Comparison of ENCODE assay signal across 12 cellular contexts in the genomic region with DNA sequence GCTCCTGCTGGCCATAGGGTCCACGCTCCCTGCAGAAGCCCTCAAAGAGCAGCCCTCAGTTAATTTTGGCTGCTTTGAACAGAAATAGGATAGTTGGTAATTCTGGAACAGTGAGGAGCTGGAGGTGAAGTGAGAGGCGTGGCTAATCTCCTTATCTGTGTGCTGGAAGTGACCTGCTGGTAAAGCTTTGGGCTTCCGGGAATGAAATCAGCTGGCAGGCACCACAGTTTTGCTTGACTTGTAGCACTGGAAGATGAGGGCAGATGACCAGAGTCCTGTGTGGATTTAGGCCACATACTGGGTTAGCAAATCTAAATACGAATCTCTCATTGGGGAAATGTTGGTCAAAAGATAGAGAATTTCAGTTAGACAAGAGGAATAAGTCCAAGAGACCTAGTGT. TPM values are rescaled to one million over a fixed set of nuclear protein-coding genes. Genes with fewer than 3 reads are reported as not detected.
A peak's percentile ranks its signal among the peaks of the same experiment; 100 is the strongest.
DNase-seq lines count a peak whose midpoint lies in the region; ATAC-seq, FAIRE-seq and TF ChIP-seq lines count a peak whose summit lies in the region.
"Had no signal": no experiment of that assay in that cellular context is flagged by ENCODE, and none has a peak within 500 bp of the region (broad histone marks: within the 10 kb centered on the region; RNA-seq: fewer than 3 reads in every experiment).

No MANE protein-coding gene starts in this region.

- no peak overlapping the region for H2BK5ac ChIP-seq in H9 (ENCODE audit: insufficient read length, low read length)

- H2BK15ac ChIP-seq in H9 (ENCODE audit: low read depth, low read length), result no peak overlapping the region

- H2BK12ac ChIP-seq in H9 (ENCODE audit: insufficient read length, low read depth, low read length), result no peak overlapping the region

- H3K36me3 Mint-ChIP-seq in H9 (ENCODE audit: insufficient read depth in 1 of 3, low read depth in 3 of 3), result peaks cover 0 to 2% (median 0%) of the 10 kb centered on the region in 3 experiments; a peak in 1 of 7 replicates
- H3K36me3 Mint-ChIP-seq: activated naive CD4-positive, alpha-beta T cell treated with anti-CD3 and anti-CD28 coated beads, Interleukin-2, amount 50 U/mL, for 72 hours had no signal

- H3K4ac ChIP-seq in H9 (ENCODE audit: low read depth, low read length), result no peak overlapping the region

- no peak for TF ChIP-seq EP300 in GM12878 (IDR thresholded peaks at IDR 0.05; ENCODE audit: borderline replicate concordance in 1 of 2, control insufficient read depth in 1 of 2, low read depth in 2 of 2, low read length in 2 of 2)

- no CpG with 5 or more reads among the region's 4 CpGs for WGBS in H9 (ENCODE audit: extremely low coverage, insufficient read length, low lambda C conversion rate)
- WGBS in GM12878 (ENCODE audit: insufficient coverage, insufficient replicate concordance, low lambda C conversion rate, missing lambda C conversion rate), result 100% methylated on average over 4 of the region's 4 CpGs
- 48 to 50% methylated on average over 4 of the region's 4 CpGs for WGBS in heart right ventricle, 2 donors

- no peak overlapping the region for H2AFZ ChIP-seq in H9 (ENCODE audit: low read length)
- H2AFZ ChIP-seq in GM12878 (ENCODE audit: control insufficient read depth, low read depth, low read length), result no peak overlapping the region

- H3K18ac ChIP-seq in H9 (ENCODE audit: insufficient read length, low read depth, low read length), result no peak overlapping the region

- no peak overlapping the region for H3K56ac ChIP-seq in H9 (ENCODE audit: insufficient read length, low read depth, low read length)

- H3K27me3 ChIP-seq in H9 (ENCODE audit: insufficient read depth, low read length) (no peaks in the 10 kb centered on the region), GM12878 (replicated peaks in 1 of 2; ENCODE audit: control insufficient read depth in 2 of 2, insufficient read depth in 2 of 2, low read length in 1 of 2) (no peaks in the 10 kb centered on the region), heart right ventricle (no peaks in the 10 kb centered on the region)
- H3K27me3 ChIP-seq: cardiac muscle cell, suprapubic skin had no signal

- ATAC-seq in GM12878, result no peak
- peak in 5 of 8 donors; percentile 15 to 47 (median 25) for ATAC-seq in heart right ventricle
- no peak for ATAC-seq in HG03469 (IDR thresholded peaks at IDR 0.05; ENCODE audit: unreplicated experiment)
- ATAC-seq in HG02852 (IDR thresholded peaks at IDR 0.05; ENCODE audit: unreplicated experiment), result no peak

- H3K9me3 Mint-ChIP-seq in H9, result no peaks in the 10 kb centered on the region; a peak in 1 of 5 replicates
- H3K9me3 Mint-ChIP-seq: activated naive CD4-positive, alpha-beta T cell treated with anti-CD3 and anti-CD28 coated beads, Interleukin-2, amount 50 U/mL, for 72 hours had no signal

- no peak overlapping the region for H3K4me3 ChIP-seq in GM12878
- no peak overlapping the region for H3K4me3 ChIP-seq in heart right ventricle
- H3K4me3 ChIP-seq: cardiac muscle cell, skin epidermis, suprapubic skin had no signal

- no peak overlapping the region for H4K91ac ChIP-seq in H9 (ENCODE audit: insufficient read length, low read depth, low read length)

- CTCF ChIA-PET in GM12878 (lab: Yijun Ruan, JAX), result interaction anchor here (1.2 kb wide), 2 partner anchors 9 to 37 kb away, joined by 3 read pairs; no protein-coding TSS in a partner anchor

- H3K79me1 ChIP-seq in H9 (ENCODE audit: insufficient read depth, low read depth, low read length, poor library complexity, severe bottlenecking), result no peaks in the 10 kb centered on the region

- RAD21 ChIA-PET in GM12878 (lab: Charles Lee; ENCODE audit: unreplicated experiment), result no interaction called here

- H3K4me3 Mint-ChIP-seq in H9, result no peak overlapping the region

- H3K23me2 ChIP-seq in H9 (ENCODE audit: insufficient read length, low read depth, low read length, poor library complexity, severe bottlenecking), result no peaks in the 10 kb centered on the region

- DNase-seq in H9 (peak; percentile 22), GM12878 (ENCODE audit: low read depth, low spot score) (no peak), heart right ventricle (no peak), posterior vena cava (ENCODE audit: low spot score) (peak; percentile 67), NCI-H1930 (lab: John Stamatoyannopoulos, UW) (no peak), urothelium cell line (ENCODE audit: low spot score) (no peak)

- SMC1A ChIA-PET in GM12878 (lab: Charles Lee; ENCODE audit: uncharacterized antibody, unreplicated experiment), result interaction anchor here (0.9 to 1.2 kb wide), 2 partner anchors 14 to 16 kb away, joined by 3 read pairs; no protein-coding TSS in a partner anchor

- no peak for TF ChIP-seq POLR2A in GM12878 (IDR thresholded peaks at IDR 0.05; ENCODE audit: low read depth, low read length)

- H2AK5ac ChIP-seq in H9 (ENCODE audit: insufficient read length, low read length), result no peak overlapping the region

- no peak overlapping the region for H4K5ac ChIP-seq in H9 (ENCODE audit: insufficient read length, low read depth, low read length)

- no peaks in the 10 kb centered on the region for H4K20me1 ChIP-seq in H9 (ENCODE audit: control insufficient read depth, insufficient read depth, insufficient read length)
- no peaks in the 10 kb centered on the region for H4K20me1 ChIP-seq in GM12878 (ENCODE audit: control insufficient read depth, insufficient read depth)

- TF ChIP-seq CTCF in H9 (conservative IDR thresholded peaks at IDR 0.05), result no peak
- TF ChIP-seq CTCF in GM12878 (IDR thresholded peaks at IDR 0.05 in 2 of 3, conservative IDR thresholded peaks at IDR 0.05 in 1 of 3; ENCODE audit: control insufficient read depth in 2 of 3, extremely low read depth in 1 of 3, insufficient read depth in 1 of 3, low read depth in 3 of 3, low read length in 3 of 3), result no peak
- TF ChIP-seq CTCF in heart right ventricle (IDR thresholded peaks at IDR 0.05), result no peak

- no peak overlapping the region for H3K4me2 ChIP-seq in H9 (ENCODE audit: insufficient read depth, insufficient read length, low read length)
- no peak overlapping the region for H3K4me2 ChIP-seq in GM12878 (ENCODE audit: control insufficient read depth, insufficient read depth)

- no peak overlapping the region for H3K14ac ChIP-seq in H9 (ENCODE audit: insufficient read depth, low read length)

- no TSS peak for BruUV-seq in GM12878 (replicated peaks; lab: Mats Ljungman, UMichigan)

- no peak overlapping the region for H3T11ph ChIP-seq in H9 (ENCODE audit: low read length)

- H2BK20ac ChIP-seq in H9 (ENCODE audit: low read depth, low read length, poor library complexity, severe bottlenecking), result no peak overlapping the region

- no peak overlapping the region for H2BK120ac ChIP-seq in H9 (ENCODE audit: low read depth, low read length, poor library complexity, severe bottlenecking)

- peak; percentile 41 for FAIRE-seq in GM12878 (lab: Jason Lieb, UNC)
- no peak for FAIRE-seq in urothelium cell line (lab: Jason Lieb, UNC)

- in situ Hi-C loops in GM12878 (cut with MboI), result no loop called here

- H3K79me2 ChIP-seq in H9 (ENCODE audit: insufficient read depth, low read length) (no peaks in the 10 kb centered on the region), GM12878 (ENCODE audit: control insufficient read depth, insufficient read depth, low read length) (no peaks in the 10 kb centered on the region)

- no peak overlapping the region for H3K23ac ChIP-seq in H9 (ENCODE audit: insufficient read length, low read depth, low read length)

- TF ChIP-seq RAD21 in GM12878 (IDR thresholded peaks at IDR 0.05; ENCODE audit: insufficient read depth, low read depth, low read length), result no peak

- intact Hi-C loops in GM12878 (cut with micrococcal nuclease; ENCODE audit: unreplicated experiment), result no loop called here
- intact Hi-C loops in heart right ventricle (cut with DNase I), result loop anchor here in 7 of 10 donors (5.0 to 10.0 kb wide), 3 partner anchors 161 to 388 kb away; no protein-coding TSS in a partner anchor
- intact Hi-C loops in posterior vena cava (cut with DNase I), result loop anchor here in 1 of 2 donors (10.0 kb wide), 1 partner anchor 161 kb away; no protein-coding TSS in a partner anchor

- H3K27ac Mint-ChIP-seq in H9, result no peak overlapping the region
- H3K27ac Mint-ChIP-seq: activated naive CD4-positive, alpha-beta T cell treated with anti-CD3 and anti-CD28 coated beads, Interleukin-2, amount 50 U/mL, for 72 hours had no signal

- H3K27ac ChIP-seq in H9 (ENCODE audit: insufficient read length, low read depth, low read length) (no peak overlapping the region), GM12878 (ENCODE audit: control insufficient read depth, insufficient read depth) (no peak overlapping the region), heart right ventricle (peak overlapping the region in 6 of 10 donors; percentile 13 to 66 (median 42))
- H3K27ac ChIP-seq: cardiac muscle cell, suprapubic skin had no signal

- H3K9me3 ChIP-seq in H9 (ENCODE audit: control insufficient read depth, low read depth, low read length) (no peaks in the 10 kb centered on the region), GM12878 (replicated peaks; ENCODE audit: control insufficient read depth, insufficient read depth, low read length) (no peaks in the 10 kb centered on the region), heart right ventricle (no peaks in the 10 kb centered on the region)
- H3K9me3 ChIP-seq: suprapubic skin had no signal

- H3K9ac ChIP-seq in H9 (ENCODE audit: extremely low read depth, insufficient read length, low read length), result no peak overlapping the region
- no peak overlapping the region for H3K9ac ChIP-seq in GM12878 (ENCODE audit: control insufficient read depth, insufficient read depth, low read length)

- H3K4me1 ChIP-seq in H9 (ENCODE audit: insufficient read depth, low read length), result no peaks in the 10 kb centered on the region
- no peaks in the 10 kb centered on the region for H3K4me1 ChIP-seq in GM12878 (ENCODE audit: control insufficient read depth, insufficient read depth, low read length)
- peaks cover 16 to 62% (median 39%) of the 10 kb centered on the region in 9 donors for H3K4me1 ChIP-seq in heart right ventricle

- no peak overlapping the region for H4K8ac ChIP-seq in H9 (replicated peaks; ENCODE audit: insufficient read length, low read depth, low read length)

- no peaks in the 10 kb centered on the region; a peak in 2 of 4 replicates for H3K36me3 ChIP-seq in GM12878 (ENCODE audit: control insufficient read depth in 2 of 2, insufficient read depth in 2 of 2, low read length in 1 of 2)
- H3K36me3 ChIP-seq in heart right ventricle, result peaks cover 0 to 13% (median 0%) of the 10 kb centered on the region in 9 donors
- H3K36me3 ChIP-seq: cardiac muscle cell had no signal

- peaks cover 30% of the 10 kb centered on the region for H3K27me3 Mint-ChIP-seq in H9 (ENCODE audit: low read depth)

- H3K4me1 Mint-ChIP-seq in H9, result peaks cover 19 to 23% of the 10 kb centered on the region in 2 experiments

- POLR2A ChIA-PET in GM12878 (lab: Charles Lee), result no interaction called here

RNA-seq across cellular contexts. Expression of gene ATP6V0E2, which starts 10.2 kb away (rescaled TPM):
- 19.0 and 20.0 TPM in 2 replicates for total RNA-seq in H9 (2021)
- 16.9 and 18.7 TPM in 2 replicates for total RNA-seq in GM12878 (2013; cell fraction: nucleolus; rRNA removed)
- 30.8 and 37.5 TPM in 2 replicates for total RNA-seq in GM12878 (2014; rRNA removed)
- total RNA-seq in GM12878 (2014; rRNA removed; fragmentation: Illumina TruSeq; extraction: Trizol), result 14.1 and 16.3 TPM in 2 replicates
- total RNA-seq in GM12878 (2021), result 33.2 and 37.0 TPM in 2 replicates
- polyA plus RNA-seq in GM12878 (2011; ENCODE audit: low read depth), result 7.2 TPM
- polyA plus RNA-seq in GM12878 (2011; rRNA removed), result 6.6 and 11.4 TPM in 2 replicates
- 30.1 and 36.5 TPM in 2 replicates for polyA plus RNA-seq in GM12878 (2011; cell fraction: cytosol; rRNA removed)
- polyA plus RNA-seq in GM12878 (2011; cell fraction: nucleus; rRNA removed), result 53.6 and 72.8 TPM in 2 replicates
- polyA plus RNA-seq in GM12878 (2012), result 15.1 and 21.7 TPM in 2 replicates
- 8.7 and 18.3 TPM in 2 replicates for polyA plus RNA-seq in GM12878 (2014; fragmentation: Illumina TruSeq; extraction: Trizol)
- 1 to 10 TPM; 1.5 to 1.8 TPM for polyA plus RNA-seq in GM12878 (2014; fragmentation: Nextera tagmentation; extraction: Ambion mirVana)
- polyA plus RNA-seq in GM12878 (2014; rRNA removed), result 39.3 and 42.9 TPM in 2 replicates
- polyA plus RNA-seq in GM12878 (2016; fragmentation: Nextera tagmentation; extraction: Ambion mirVana), result 10 to 100 TPM; 51.0 to 54.7 TPM
- polyA minus RNA-seq in GM12878 (2011; rRNA and poly(A)+ RNA removed), result 6.5 and 13.9 TPM in 2 replicates
- polyA minus RNA-seq in GM12878 (2011; cell fraction: cytosol; rRNA and poly(A)+ RNA removed), result 8.4 and 16.0 TPM in 2 replicates
- 10.8 and 14.8 TPM in 2 replicates for polyA minus RNA-seq in GM12878 (2011; cell fraction: nucleus; rRNA and poly(A)+ RNA removed)
- total RNA-seq in heart right ventricle, result 100 to 1,000 TPM in 5 of 10 donors, 10 to 100 TPM in 5; 69.2 to 119 (median 96.7) TPM
- 10 to 100 TPM; 27.5 to 46.5 TPM for polyA plus RNA-seq in heart right ventricle
- 10 to 100 TPM; 13.0 to 13.2 TPM for total RNA-seq in posterior vena cava

RNA-seq across cellular contexts. Expression of gene ZNF862, which starts 45.8 kb away (rescaled TPM):
- 1.3 and 1.9 TPM in 2 replicates for total RNA-seq in H9 (2021)
- 22.3 and 23.9 TPM in 2 replicates for total RNA-seq in GM12878 (2013; cell fraction: nucleolus; rRNA removed)
- total RNA-seq in GM12878 (2014; rRNA removed), result 3.2 and 3.6 TPM in 2 replicates
- total RNA-seq in GM12878 (2014; rRNA removed; fragmentation: Illumina TruSeq; extraction: Trizol), result 3.3 and 4.0 TPM in 2 replicates
- 6.3 and 7.8 TPM in 2 replicates for total RNA-seq in GM12878 (2021)
- polyA plus RNA-seq in GM12878 (2011; ENCODE audit: low read depth), result 3.2 TPM
- polyA plus RNA-seq in GM12878 (2011; rRNA removed), result 7.1 and 7.7 TPM in 2 replicates
- polyA plus RNA-seq in GM12878 (2011; cell fraction: cytosol; rRNA removed), result 6.1 and 8.1 TPM in 2 replicates
- 16.4 and 24.9 TPM in 2 replicates for polyA plus RNA-seq in GM12878 (2011; cell fraction: nucleus; rRNA removed)
- polyA plus RNA-seq in GM12878 (2012), result 7.5 and 8.5 TPM in 2 replicates
- 4.3 and 5.9 TPM in 2 replicates for polyA plus RNA-seq in GM12878 (2014; fragmentation: Illumina TruSeq; extraction: Trizol)
- polyA plus RNA-seq in GM12878 (2014; fragmentation: Nextera tagmentation; extraction: Ambion mirVana), result 1 to 10 TPM in 1 of 2 experiments, under 1 TPM in 1; 0.49 to 1.3 TPM
- 4.6 and 5.7 TPM in 2 replicates for polyA plus RNA-seq in GM12878 (2014; rRNA removed)
- polyA plus RNA-seq in GM12878 (2016; fragmentation: Nextera tagmentation; extraction: Ambion mirVana), result 1 to 10 TPM; 2.5 to 2.7 TPM
- polyA minus RNA-seq in GM12878 (2011; rRNA and poly(A)+ RNA removed), result 7.8 and 10.7 TPM in 2 replicates
- polyA minus RNA-seq in GM12878 (2011; cell fraction: cytosol; rRNA and poly(A)+ RNA removed), result 1.1 and 2.1 TPM in 2 replicates
- polyA minus RNA-seq in GM12878 (2011; cell fraction: nucleus; rRNA and poly(A)+ RNA removed), result 13.1 and 14.8 TPM in 2 replicates
- 10 to 100 TPM in 6 of 10 donors, 1 to 10 TPM in 4; 7.4 to 13.3 (median 10.5) TPM for total RNA-seq in heart right ventricle
- 1 to 10 TPM; 3.9 to 9.6 TPM for polyA plus RNA-seq in heart right ventricle
- 10 to 100 TPM; 12.6 to 14.2 TPM for total RNA-seq in posterior vena cava

Comparison
In these comparisons a context has a peak if more than half of its experiments do, and no peak if none do; other contexts are left out.
1. DNase-seq: peak in H9 (single experiment) and posterior vena cava (single experiment); none in GM12878 (single experiment), heart right ventricle (0 of 2), NCI-H1930 (0 of 2) and urothelium cell line (single experiment).
2. H3K27ac ChIP-seq: peak in heart right ventricle (6 of 10); none in H9 (single experiment) and GM12878 (single experiment).
3. ATAC-seq: peak in heart right ventricle (5 of 8); none in GM12878 (single experiment), HG03469 (single experiment) and HG02852 (single experiment).